Comparison of ENCODE assay signal across 8 cellular contexts in the genomic region with DNA sequence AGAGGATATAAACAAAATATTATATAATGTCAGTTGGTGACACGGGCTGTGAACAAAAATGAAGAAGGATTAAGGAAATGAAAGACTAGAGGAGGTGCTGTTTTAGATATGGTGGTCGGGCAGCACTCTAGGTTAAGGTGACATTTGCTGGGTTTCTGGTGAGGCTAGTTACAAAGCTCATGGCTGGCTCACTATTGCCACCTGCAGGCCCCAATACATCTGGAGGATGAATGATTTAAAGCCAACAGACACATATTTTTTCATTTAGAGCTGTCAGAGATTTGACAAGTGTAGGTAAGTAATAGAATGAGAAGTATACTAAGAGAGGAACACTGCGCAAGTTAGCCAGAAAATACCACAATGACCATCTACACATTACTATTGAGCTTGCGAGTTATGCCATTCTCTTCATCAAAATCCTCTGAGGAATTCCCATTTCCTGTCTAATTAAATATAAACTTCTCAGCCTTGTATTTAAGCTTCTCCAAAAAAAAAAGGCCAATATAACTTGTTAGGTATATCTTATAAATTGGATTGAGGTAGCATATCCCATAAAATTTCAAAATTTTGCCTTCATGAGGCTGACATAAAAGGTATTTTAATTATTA. TPM values are rescaled to one million over a fixed set of nuclear protein-coding genes. Genes with fewer than 3 reads are reported as not detected.
DNase-seq lines count a peak whose midpoint lies in the region; ATAC-seq and TF ChIP-seq lines count a peak whose summit lies in the region.

No MANE protein-coding gene starts in this region.

- peaks cover 5% of the 10 kb centered on the region for H3K27me3 Mint-ChIP-seq in endodermal cell (ENCODE audit: insufficient read depth)

- no peak overlapping the region for H3K9ac ChIP-seq in endodermal cell (ENCODE audit: extremely low read depth, low read length, poor library complexity, severe bottlenecking)

- H3K4me1 Mint-ChIP-seq in endodermal cell, result peaks cover 23% of the 10 kb centered on the region

- no peak for TF ChIP-seq EP300 in tibial nerve (IDR thresholded peaks at IDR 0.05)

- H3K9me3 Mint-ChIP-seq in endodermal cell, result no peaks in the 10 kb centered on the region

- H3K4me3 ChIP-seq in AG09309 (ENCODE audit: control insufficient read depth, low read depth, low read length) (no peak overlapping the region), endodermal cell (ENCODE audit: low read length) (no peak overlapping the region), tibial nerve (no peak overlapping the region)

- H3K4me3 Mint-ChIP-seq in endodermal cell, result no peak overlapping the region

- H3K36me3 ChIP-seq in endodermal cell (ENCODE audit: control insufficient read depth, insufficient read depth, low read length), result no peaks in the 10 kb centered on the region
- no peaks in the 10 kb centered on the region for H3K36me3 ChIP-seq in tibial nerve

- ATAC-seq in GM18499 (IDR thresholded peaks at IDR 0.05; ENCODE audit: insufficient read depth, unreplicated experiment) (peak; percentile 53), HG02870 (IDR thresholded peaks at IDR 0.05; ENCODE audit: unreplicated experiment) (peak; percentile 73)

- TF ChIP-seq POLR2A in tibial nerve (IDR thresholded peaks at IDR 0.05), result no peak

- WGBS in endodermal cell (ENCODE audit: insufficient coverage in 1 of 2, insufficient read length in 1 of 2), 2 experiments, result 49 to 61% methylated on average over 3 to 4 of the region's 4 CpGs
- WGBS in tibial nerve, 2 donors, result 35 to 39% methylated on average over 4 of the region's 4 CpGs

- peaks cover 9% of the 10 kb centered on the region for H3K4me1 ChIP-seq in endodermal cell (ENCODE audit: control insufficient read depth, insufficient read depth, low read length)
- no peaks in the 10 kb centered on the region for H3K4me1 ChIP-seq in tibial nerve

- H3K27ac ChIP-seq in endodermal cell (ENCODE audit: low read depth, low read length) (no peak overlapping the region), tibial nerve (no peak overlapping the region)

- no peaks in the 10 kb centered on the region for H3K36me3 Mint-ChIP-seq in endodermal cell (ENCODE audit: low read depth)

- H3K27me3 ChIP-seq in endodermal cell (ENCODE audit: control insufficient read depth, insufficient read depth, low read length, poor library complexity, severe bottlenecking) (no peaks in the 10 kb centered on the region), tibial nerve (no peaks in the 10 kb centered on the region)

- TF ChIP-seq CTCF in AG09309 (IDR thresholded peaks at IDR 0.05; ENCODE audit: control insufficient read depth, insufficient read depth, low read depth, low read length, missing control alignments), result peak; percentile 74
- TF ChIP-seq CTCF in endodermal cell (conservative IDR thresholded peaks at IDR 0.05), result peak; percentile 94
- peak; percentile 30 to 56 (median 51) for TF ChIP-seq CTCF in tibial nerve (IDR thresholded peaks at IDR 0.05)

- H3K9me3 ChIP-seq in endodermal cell (ENCODE audit: control insufficient read depth, low read length) (no peaks in the 10 kb centered on the region), tibial nerve (no peaks in the 10 kb centered on the region)

- no peak overlapping the region for H3K27ac Mint-ChIP-seq in endodermal cell

- no peak for DNase-seq in AG09309 (ENCODE audit: low read depth)
- peak; percentile 24 for DNase-seq in NCI-H1694 treated with DMSO at 0.1 percent for 48 hours (lab: John Stamatoyannopoulos, UW)
- DNase-seq in activated CD4-positive, alpha-beta T cell treated with anti-CD3 and anti-CD28 coated beads, Interleukin-2, amount 50 U/mL, for 24 hours (ENCODE audit: low read depth in 1 of 2, low spot score in 1 of 2), result peak; percentile 8 to 20
- DNase-seq in endodermal cell, result peak; percentile 89
- DNase-seq in mucosa of gallbladder (ENCODE audit: low spot score), result peak; percentile 65
- peak in 1 of 2 donors; percentile 48 for DNase-seq in tibial nerve (ENCODE audit: low spot score in 2 of 2)

RNA-seq across cellular contexts. Expression of a gene that starts 6.4 kb away (rescaled TPM):
- total RNA-seq in endodermal cell (under 1 TPM in 1 of 2 donors, not detected in 1; 0.89 TPM), mucosa of gallbladder (15.0 TPM), tibial nerve (not detected)
- 0.36 TPM for polyA plus RNA-seq in endodermal cell (2013, experiment 1 of 2)
- polyA plus RNA-seq in endodermal cell (2013, experiment 2 of 2), result 0.41 TPM

RNA-seq across cellular contexts. Expression of a gene that starts 28.3 kb away (rescaled TPM):
- total RNA-seq in endodermal cell (1 to 10 TPM; 3.1 to 3.7 TPM), mucosa of gallbladder (20.9 TPM), tibial nerve (1 to 10 TPM in 1 of 4 donors, not detected in 3; 7.2 TPM)
- 1.5 TPM for polyA plus RNA-seq in endodermal cell (2013, experiment 1 of 2)
- 0.70 TPM for polyA plus RNA-seq in endodermal cell (2013, experiment 2 of 2)

RNA-seq across cellular contexts. Expression of a gene that starts 56.0 kb away (rescaled TPM):
- under 1 TPM in 1 of 2 donors, not detected in 1; 0.55 TPM for total RNA-seq in endodermal cell
- polyA plus RNA-seq in endodermal cell (2013, experiment 1 of 2), result 2.6 TPM
- 0.79 TPM for polyA plus RNA-seq in endodermal cell (2013, experiment 2 of 2)
- 7.5 TPM for total RNA-seq in mucosa of gallbladder
- not detected for total RNA-seq in tibial nerve
